Comparison of ENCODE assay signal across 22 cellular contexts in genomic region chr1:8539683-8540082, GRCh38.
DNase-seq lines count a peak whose midpoint lies in the region; ATAC-seq and TF ChIP-seq lines count a peak whose summit lies in the region.
"Had no signal": no experiment of that assay in that cellular context is flagged by ENCODE, and none has a peak within 500 bp of the region (broad histone marks: within the 10 kb centered on the region; RNA-seq: fewer than 3 reads in every experiment).

No MANE protein-coding gene starts in this region.

- no peak overlapping the region for H3K4me3 ChIP-seq in Loucy (ENCODE audit: low read length, poor library complexity, severe bottlenecking)
- H3K4me3 ChIP-seq: left ventricle myocardium inferior, PC-9, right lobe of liver, SJCRH30, upper lobe of left lung had no signal

- no peak overlapping the region for H2AFZ ChIP-seq in Loucy (ENCODE audit: low read length)
- H2AFZ ChIP-seq: PC-9 had no signal

- POLR2A ChIA-PET in activated CD4-positive, alpha-beta memory T cell treated with anti-CD3 and anti-CD28 coated beads for 36 hours (lab: Charles Lee): interaction anchor here (1.0 kb wide), 1 partner anchor 14 kb away, joined by 4 read pairs; no protein-coding TSS in a partner anchor
- POLR2A ChIA-PET in activated CD4-positive, alpha-beta memory T cell treated with anti-CD3 and anti-CD28 coated beads, Interleukin-2, amount 10 ng/mL, durations not matched to agents 7 days and 5 days (lab: Charles Lee): interaction anchor here (0.6 to 2.1 kb wide), 5 partner anchors 14 to 269 kb away, joined by 3 to 10 read pairs (median 3); no protein-coding TSS in a partner anchor

- H3K4me3 Mint-ChIP-seq in activated CD4-positive, alpha-beta memory T cell treated with anti-CD3 and anti-CD28 coated beads for 36 hours: no peak overlapping the region
- no peak overlapping the region for H3K4me3 Mint-ChIP-seq in activated CD4-positive, alpha-beta memory T cell treated with anti-CD3 and anti-CD28 coated beads, Interleukin-2, amount 10 ng/mL, durations not matched to agents 7 days and 5 days
- H3K4me3 Mint-ChIP-seq in stimulated activated naive CD8-positive, alpha-beta T cell treated with anti-CD3 and anti-CD28 coated beads, Interleukin-15, amount 100 ng/mL, for 72 hours: peak overlapping the region; percentile 18 to 21
- H3K4me3 Mint-ChIP-seq: activated naive CD4-positive, alpha-beta T cell treated with anti-CD3 and anti-CD28 coated beads for 36 hours; T-helper 17 cell had no signal

- H3K9me2 ChIP-seq in Loucy (replicated peaks; ENCODE audit: low read depth, low read length): no peaks in the 10 kb centered on the region

- peaks cover 12% of the 10 kb centered on the region; the same call in 1 of the 2 replicates for H3K36me3 ChIP-seq in Loucy (ENCODE audit: insufficient read depth, low read length)
- H3K36me3 ChIP-seq: right lobe of liver, SJCRH30 had no signal

- H4K20me1 ChIP-seq in Loucy (ENCODE audit: insufficient read depth, low read length, poor library complexity, severe bottlenecking): no peaks in the 10 kb centered on the region

- no peak for TF ChIP-seq CTCF in Loucy (conservative IDR thresholded peaks at IDR 0.05; ENCODE audit: low read length)

- intact Hi-C loops in activated CD4-positive, alpha-beta memory T cell treated with anti-CD3 and anti-CD28 coated beads for 36 hours (cut with micrococcal nuclease): loop anchor here (1.0 to 5.0 kb wide), 4 partner anchors 14 to 144 kb away; no protein-coding TSS in a partner anchor

- H3K79me2 ChIP-seq in Loucy (ENCODE audit: insufficient read depth, low read length): no peaks in the 10 kb centered on the region; the same call in 1 of the 2 replicates

- peaks cover 10% of the 10 kb centered on the region for H3K4me1 ChIP-seq in Loucy (ENCODE audit: insufficient read depth, low read length, poor library complexity, severe bottlenecking)
- H3K4me1 ChIP-seq: right lobe of liver, SJCRH30 had no signal

- H3K4me1 Mint-ChIP-seq in activated CD4-positive, alpha-beta memory T cell treated with anti-CD3 and anti-CD28 coated beads for 36 hours (ENCODE audit: low read depth): peaks cover 33% of the 10 kb centered on the region
- H3K4me1 Mint-ChIP-seq in activated CD4-positive, alpha-beta memory T cell treated with anti-CD3 and anti-CD28 coated beads, Interleukin-2, amount 10 ng/mL, durations not matched to agents 7 days and 5 days: peaks cover 47% of the 10 kb centered on the region
- H3K4me1 Mint-ChIP-seq in stimulated activated naive CD8-positive, alpha-beta T cell treated with anti-CD3 and anti-CD28 coated beads, Interleukin-15, amount 100 ng/mL, for 72 hours: peaks cover 47% of the 10 kb centered on the region

- no peaks in the 10 kb centered on the region for H3K27me3 ChIP-seq in Loucy (ENCODE audit: insufficient read depth, low read length, poor library complexity, severe bottlenecking)
- H3K27me3 ChIP-seq: right lobe of liver, SJCRH30, upper lobe of left lung had no signal

- CTCF ChIA-PET in activated CD4-positive, alpha-beta memory T cell treated with anti-CD3 and anti-CD28 coated beads for 36 hours (lab: Charles Lee): no interaction called here
- CTCF ChIA-PET in activated CD4-positive, alpha-beta memory T cell treated with anti-CD3 and anti-CD28 coated beads, Interleukin-2, amount 10 ng/mL, durations not matched to agents 7 days and 5 days (lab: Charles Lee): interaction anchor here (1.2 to 2.1 kb wide), 2 partner anchors 14 to 309 kb away, joined by 3 to 5 read pairs; no protein-coding TSS in a partner anchor

- H3K27me3 Mint-ChIP-seq in activated CD4-positive, alpha-beta memory T cell treated with anti-CD3 and anti-CD28 coated beads for 36 hours: no peaks in the 10 kb centered on the region
- no peaks in the 10 kb centered on the region for H3K27me3 Mint-ChIP-seq in activated CD4-positive, alpha-beta memory T cell treated with anti-CD3 and anti-CD28 coated beads, Interleukin-2, amount 10 ng/mL, durations not matched to agents 7 days and 5 days
- H3K27me3 Mint-ChIP-seq in stimulated activated naive CD8-positive, alpha-beta T cell treated with anti-CD3 and anti-CD28 coated beads, Interleukin-15, amount 100 ng/mL, for 72 hours: no peaks in the 10 kb centered on the region
- H3K27me3 Mint-ChIP-seq: T-helper 17 cell had no signal

- H3F3A ChIP-seq in Loucy (ENCODE audit: low read depth): no peaks in the 10 kb centered on the region

- no peak overlapping the region for H3K9ac ChIP-seq in Loucy (ENCODE audit: low read depth, low read length, poor library complexity, severe bottlenecking)

- no peak for DNase-seq in activated CD4-positive, alpha-beta memory T cell treated with anti-CD3 and anti-CD28 coated beads for 36 hours
- DNase-seq in activated CD4-positive, alpha-beta memory T cell treated with anti-CD3 and anti-CD28 coated beads, Interleukin-2, amount 10 ng/mL, durations not matched to agents 7 days and 5 days: no peak
- no peak for DNase-seq in epithelial cell of prostate (ENCODE audit: low read depth, low spot score)
- no peak for DNase-seq in stimulated activated naive CD8-positive, alpha-beta T cell treated with anti-CD3 and anti-CD28 coated beads, Interleukin-15, amount 100 ng/mL, for 72 hours
- DNase-seq in NCI-H1436 treated with DMSO at 0.1 percent for 48 hours (lab: John Stamatoyannopoulos, UW): no peak
- no peak for DNase-seq in NCI-H1105 (lab: John Stamatoyannopoulos, UW)
- DNase-seq in NCI-H2171 (lab: John Stamatoyannopoulos, UW): no peak
- DNase-seq: activated naive CD4-positive, alpha-beta T cell treated with anti-CD3 and anti-CD28 coated beads for 36 hours; GDM1; left ventricle myocardium inferior; NCI-H1417 treated with DMSO at 0.1 percent for 48 hours; NCI-H82; occipital lobe; PC-9; right lobe of liver; SJCRH30; stimulated activated naive CD4-positive, alpha-beta T cell; T-helper 17 cell; upper lobe of left lung; WERI-Rb-1 had no signal

- H3K9me3 ChIP-seq in Loucy (ENCODE audit: insufficient read depth, low read depth, low read length): no peaks in the 10 kb centered on the region
- H3K9me3 ChIP-seq: left ventricle myocardium inferior, right lobe of liver, upper lobe of left lung had no signal

- H3K36me3 Mint-ChIP-seq in activated CD4-positive, alpha-beta memory T cell treated with anti-CD3 and anti-CD28 coated beads for 36 hours: peaks cover 24% of the 10 kb centered on the region
- peaks cover 50% of the 10 kb centered on the region for H3K36me3 Mint-ChIP-seq in activated CD4-positive, alpha-beta memory T cell treated with anti-CD3 and anti-CD28 coated beads, Interleukin-2, amount 10 ng/mL, durations not matched to agents 7 days and 5 days (ENCODE audit: low read depth)

- peaks cover 6% of the 10 kb centered on the region for H3K9me3 Mint-ChIP-seq in activated CD4-positive, alpha-beta memory T cell treated with anti-CD3 and anti-CD28 coated beads for 36 hours
- peaks cover 6% of the 10 kb centered on the region for H3K9me3 Mint-ChIP-seq in activated CD4-positive, alpha-beta memory T cell treated with anti-CD3 and anti-CD28 coated beads, Interleukin-2, amount 10 ng/mL, durations not matched to agents 7 days and 5 days
- peaks cover 0 to 6% of the 10 kb centered on the region in 2 donors for H3K9me3 Mint-ChIP-seq in stimulated activated naive CD8-positive, alpha-beta T cell treated with anti-CD3 and anti-CD28 coated beads, Interleukin-15, amount 100 ng/mL, for 72 hours
- H3K9me3 Mint-ChIP-seq: activated naive CD4-positive, alpha-beta T cell treated with anti-CD3 and anti-CD28 coated beads for 36 hours had no signal

- ATAC-seq in stimulated activated naive CD8-positive, alpha-beta T cell treated with anti-CD3 and anti-CD28 coated beads, Interleukin-15, amount 100 ng/mL, for 72 hours: peak; percentile 55
- ATAC-seq: right lobe of liver, T-helper 17 cell had no signal

- peak overlapping the region; percentile 11 for H3K4me2 ChIP-seq in Loucy (ENCODE audit: low read depth, low read length, poor library complexity, severe bottlenecking)
- H3K4me2 ChIP-seq: PC-9 had no signal

- peak overlapping the region; percentile 28 for H3K27ac Mint-ChIP-seq in activated CD4-positive, alpha-beta memory T cell treated with anti-CD3 and anti-CD28 coated beads for 36 hours
- H3K27ac Mint-ChIP-seq in activated CD4-positive, alpha-beta memory T cell treated with anti-CD3 and anti-CD28 coated beads, Interleukin-2, amount 10 ng/mL, durations not matched to agents 7 days and 5 days: no peak overlapping the region
- peak overlapping the region; percentile 92 to 97 for H3K27ac Mint-ChIP-seq in stimulated activated naive CD8-positive, alpha-beta T cell treated with anti-CD3 and anti-CD28 coated beads, Interleukin-15, amount 100 ng/mL, for 72 hours
- H3K27ac Mint-ChIP-seq: T-helper 17 cell had no signal

- H3K27ac ChIP-seq in epithelial cell of prostate: peak overlapping the region; percentile 88
- H3K27ac ChIP-seq: C4-2B, left ventricle myocardium inferior, PC-9, right lobe of liver, SJCRH30, upper lobe of left lung, WERI-Rb-1 had no signal

Comparison
In these comparisons a context has a peak if more than half of its experiments do, and no peak if none do; other contexts are left out.
1. H3K4me3 Mint-ChIP-seq: peak in stimulated activated naive CD8-positive, alpha-beta T cell treated with anti-CD3 and anti-CD28 coated beads, Interleukin-15, amount 100 ng/mL, for 72 hours (2 of 2); none in activated CD4-positive, alpha-beta memory T cell treated with anti-CD3 and anti-CD28 coated beads for 36 hours (single experiment) and activated CD4-positive, alpha-beta memory T cell treated with anti-CD3 and anti-CD28 coated beads, Interleukin-2, amount 10 ng/mL, durations not matched to agents 7 days and 5 days (single experiment).